Comparison of ENCODE assay signal across 26 cellular contexts in genomic region chr2:214934006-214934405, GRCh38.
A peak's percentile ranks its signal among the peaks of the same experiment; 100 is the strongest.
DNase-seq lines count a peak whose midpoint lies in the region; TF ChIP-seq lines count a peak whose summit lies in the region.
"Had no signal": no experiment of that assay in that cellular context is flagged by ENCODE, and none has a peak within 500 bp of the region (broad histone marks: within the 10 kb centered on the region; RNA-seq: fewer than 3 reads in every experiment).

No MANE protein-coding gene starts in this region.

- H4K20me1 ChIP-seq in GM23248 (ENCODE audit: insufficient read depth): no peaks in the 10 kb centered on the region
- H4K20me1 ChIP-seq: BLaER1 had no signal

- H3K4me3 Mint-ChIP-seq in progenitor cell of endocrine pancreas (ENCODE audit: low read depth): no peak overlapping the region
- H3K4me3 Mint-ChIP-seq: CD4-positive, alpha-beta T cell; GM23338; H9 had no signal

- no peaks in the 10 kb centered on the region for H3F3A ChIP-seq in GM23248 (ENCODE audit: insufficient read depth)

- no peaks in the 10 kb centered on the region for H3K27me3 ChIP-seq in GM23248 (replicated peaks; ENCODE audit: insufficient read depth)
- H3K27me3 ChIP-seq: BLaER1, SJSA1 had no signal

- WGBS in GM23248 (ENCODE audit: low coverage in 1 of 2, low lambda C conversion rate in 2 of 2, missing lambda C conversion rate in 2 of 2), 2 experiments: 64 to 70% methylated on average over 4 of the region's 4 CpGs

- no peaks in the 10 kb centered on the region for H3K9me3 ChIP-seq in GM23248 (ENCODE audit: low read depth)
- H3K9me3 ChIP-seq: BLaER1, SJSA1 had no signal

- no peaks in the 10 kb centered on the region for H3K27me3 Mint-ChIP-seq in progenitor cell of endocrine pancreas
- H3K27me3 Mint-ChIP-seq: CD4-positive, alpha-beta T cell had no signal

- H3K9me2 ChIP-seq in GM23248 (ENCODE audit: insufficient read depth): no peaks in the 10 kb centered on the region

- H3K4me3 ChIP-seq in GM23248 (no peak overlapping the region), foreskin fibroblast (ENCODE audit: low read depth in 1 of 2, low read length in 2 of 2) (no peak overlapping the region)
- H3K4me3 ChIP-seq: BLaER1, GM12878, GM23338, SJSA1 had no signal

- H3K79me2 ChIP-seq in GM23248 (ENCODE audit: insufficient read depth): no peaks in the 10 kb centered on the region

- H3K36me3 ChIP-seq in GM23248 (ENCODE audit: low read depth): no peaks in the 10 kb centered on the region
- H3K36me3 ChIP-seq: BLaER1, SJSA1 had no signal

- H2AFZ ChIP-seq in GM23248: no peak overlapping the region
- H2AFZ ChIP-seq: GM23338 had no signal

- no peaks in the 10 kb centered on the region for H3K9me3 Mint-ChIP-seq in progenitor cell of endocrine pancreas (ENCODE audit: low read depth)
- H3K9me3 Mint-ChIP-seq: CD4-positive, alpha-beta T cell; GM23338; H9 had no signal

- H3K27ac ChIP-seq in GM23248: no peak overlapping the region
- H3K27ac ChIP-seq: BLaER1, SJSA1 had no signal

- H3K9ac ChIP-seq in GM23248: no peak overlapping the region
- H3K9ac ChIP-seq: BLaER1 had no signal

- in situ Hi-C loops in GM23248 (cut with MboI): no loop called here

- H3K4me1 ChIP-seq in GM23248 (ENCODE audit: insufficient read depth): no peaks in the 10 kb centered on the region
- H3K4me1 ChIP-seq: SJSA1 had no signal

- no peak overlapping the region for H3K4me2 ChIP-seq in GM23248 (ENCODE audit: unreplicated experiment)
- H3K4me2 ChIP-seq: BLaER1, GM23338 had no signal

- no peak overlapping the region for H3K27ac Mint-ChIP-seq in progenitor cell of endocrine pancreas
- H3K27ac Mint-ChIP-seq: CD4-positive, alpha-beta T cell; GM23338; H9 had no signal

- TF ChIP-seq CTCF in foreskin fibroblast (IDR thresholded peaks at IDR 0.05; ENCODE audit: low read depth, low read length): no peak
- no peak for TF ChIP-seq CTCF in progenitor cell of endocrine pancreas (IDR thresholded peaks at IDR 0.05; ENCODE audit: unreplicated experiment)

- no peaks in the 10 kb centered on the region for H3K4me1 Mint-ChIP-seq in progenitor cell of endocrine pancreas (ENCODE audit: low read depth)
- H3K4me1 Mint-ChIP-seq: H9 had no signal

- no peaks in the 10 kb centered on the region for H3K36me3 Mint-ChIP-seq in progenitor cell of endocrine pancreas (ENCODE audit: insufficient read depth)

- DNase-seq in GM23248 (peak; percentile 6), astrocyte of the hippocampus (ENCODE audit: low read depth, low spot score) (peak; percentile 10), iris pigment epithelial cell (ENCODE audit: low read depth) (peak; percentile 22), smooth muscle cell of the brain vasculature (ENCODE audit: low read depth, low spot score) (peak; percentile 37), foreskin fibroblast (no peak), progenitor cell of endocrine pancreas (ENCODE audit: low spot score, unreplicated experiment) (no peak)
- DNase-seq in activated CD8-positive, alpha-beta memory T cell treated with anti-CD3 and anti-CD28 coated beads for 24 hours: no peak
- DNase-seq: CD4-positive, alpha-beta T cell; COR-L47; DMS53; GDM1; H9; IMR-90; KG1; NCI-H1048; NCI-H1417; NCI-H1694; NCI-H2029 treated with DMSO at 0.1 percent for 48 hours; NCI-H446 treated with DMSO at 0.1 percent for 48 hours; NCI-H526; Right ventricle myocardium superior; RPMI8226 had no signal

Comparison
In these comparisons a context has a peak if more than half of its experiments do, and no peak if none do; other contexts are left out.
1. DNase-seq: peak in GM23248 (single experiment), astrocyte of the hippocampus (single experiment), iris pigment epithelial cell (single experiment) and smooth muscle cell of the brain vasculature (single experiment); none in foreskin fibroblast (0 of 2), progenitor cell of endocrine pancreas (single experiment) and activated CD8-positive, alpha-beta memory T cell treated with anti-CD3 and anti-CD28 coated beads for 24 hours (single experiment).